Comparison of ENCODE assay signal across 14 cellular contexts in the genomic region with DNA sequence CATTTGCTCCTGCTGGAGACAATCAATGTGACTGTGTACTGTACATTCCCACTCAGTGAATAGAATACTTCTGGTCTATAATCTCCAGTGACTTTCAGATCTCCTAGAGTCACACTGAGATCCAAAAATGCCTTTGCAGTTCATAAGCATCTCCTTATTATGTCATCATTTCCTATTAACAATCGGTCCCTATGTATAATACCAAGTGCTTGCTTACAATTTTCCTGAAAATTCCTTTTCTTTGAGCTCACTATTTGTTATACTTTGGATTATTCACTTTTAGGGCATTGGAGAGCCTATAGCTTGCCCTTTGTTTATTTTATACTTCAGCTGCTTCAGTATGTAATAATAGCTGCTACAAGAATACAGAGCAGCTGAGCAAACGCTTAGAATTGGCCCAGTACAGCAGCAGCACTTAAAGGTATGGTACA.
A peak's percentile ranks its signal among the peaks of the same experiment; 100 is the strongest.
DNase-seq lines count a peak whose midpoint lies in the region; ATAC-seq and TF ChIP-seq lines count a peak whose summit lies in the region.
"Had no signal": no experiment of that assay in that cellular context is flagged by ENCODE, and none has a peak within 500 bp of the region (broad histone marks: within the 10 kb centered on the region; RNA-seq: fewer than 3 reads in every experiment).

No MANE protein-coding gene starts in this region.

- H3K9ac ChIP-seq in SK-N-SH = peak overlapping the region; percentile 53; the same call in 1 of the 2 replicates

- H3K4me1 ChIP-seq in SK-N-SH (ENCODE audit: control insufficient read depth in 1 of 2, insufficient read depth in 2 of 2, low read depth in 1 of 2, low read length in 1 of 2) = peaks cover 0 to 11% of the 10 kb centered on the region in 2 experiments; a peak in 3 of 4 replicates

- no peaks in the 10 kb centered on the region for H3K9me3 Mint-ChIP-seq in stimulated activated effector memory CD8-positive, alpha-beta T cell treated with anti-CD3 and anti-CD28 coated beads, Interleukin-12 subunit alpha, Interleukin-12 subunit beta, amount 100 ng/mL, for 72 hours
- H3K9me3 Mint-ChIP-seq: activated CD4-positive, alpha-beta T cell treated with anti-CD3 and anti-CD28 coated beads, Interleukin-2, amount 10 ng/mL, durations not matched to agents 7 days and 5 days had no signal

- POLR2A ChIA-PET in SK-N-SH (lab: Yijun Ruan, JAX) = no interaction called here

- no peaks in the 10 kb centered on the region for H3K9me2 ChIP-seq in SK-N-SH

- TF ChIP-seq RAD21 in SK-N-SH (IDR thresholded peaks at IDR 0.05; ENCODE audit: low read length) = no peak

- CTCF ChIA-PET in SK-N-SH (lab: Yijun Ruan, JAX) = interaction anchor here (0.9 to 2.8 kb wide), 4 partner anchors 9 to 126 kb away, joined by 3 to 7 read pairs (median 4); no protein-coding TSS in a partner anchor

- no peak; a peak in 1 of 4 replicates for TF ChIP-seq EP300 in SK-N-SH (IDR thresholded peaks at IDR 0.05; ENCODE audit: borderline replicate concordance in 1 of 2, low read depth in 1 of 2, low read length in 1 of 2)

- no peak overlapping the region for H3K4me2 ChIP-seq in SK-N-SH

- no peaks in the 10 kb centered on the region for H3K4me1 Mint-ChIP-seq in stimulated activated effector memory CD8-positive, alpha-beta T cell treated with anti-CD3 and anti-CD28 coated beads, Interleukin-12 subunit alpha, Interleukin-12 subunit beta, amount 100 ng/mL, for 72 hours
- H3K4me1 Mint-ChIP-seq: activated CD4-positive, alpha-beta T cell treated with anti-CD3 and anti-CD28 coated beads, Interleukin-2, amount 10 ng/mL, durations not matched to agents 7 days and 5 days; CD4-positive, CD25-positive, alpha-beta regulatory T cell had no signal

- H3K36me3 Mint-ChIP-seq in stimulated activated effector memory CD8-positive, alpha-beta T cell treated with anti-CD3 and anti-CD28 coated beads, Interleukin-12 subunit alpha, Interleukin-12 subunit beta, amount 100 ng/mL, for 72 hours = no peaks in the 10 kb centered on the region
- H3K36me3 Mint-ChIP-seq: CD4-positive, CD25-positive, alpha-beta regulatory T cell had no signal

- H3K27ac ChIP-seq in SK-N-SH (ENCODE audit: low read depth in 2 of 2, low read length in 1 of 2) = peak overlapping the region; percentile 34 to 71
- H3K27ac ChIP-seq: HL-60 had no signal

- no peak for ATAC-seq in stimulated activated effector memory CD8-positive, alpha-beta T cell treated with anti-CD3 and anti-CD28 coated beads, Interleukin-12 subunit alpha, Interleukin-12 subunit beta, amount 100 ng/mL, for 72 hours
- ATAC-seq in GM19452 (IDR thresholded peaks at IDR 0.05; ENCODE audit: unreplicated experiment) = no peak
- no peak for ATAC-seq in GM19463 (IDR thresholded peaks at IDR 0.05; ENCODE audit: unreplicated experiment)
- ATAC-seq in HG02870 (IDR thresholded peaks at IDR 0.05; ENCODE audit: unreplicated experiment) = no peak
- ATAC-seq: esophagus mucosa had no signal

- H4K20me1 ChIP-seq in SK-N-SH (ENCODE audit: insufficient read depth) = no peaks in the 10 kb centered on the region

- no peak overlapping the region for H3K4me3 Mint-ChIP-seq in stimulated activated effector memory CD8-positive, alpha-beta T cell treated with anti-CD3 and anti-CD28 coated beads, Interleukin-12 subunit alpha, Interleukin-12 subunit beta, amount 100 ng/mL, for 72 hours
- H3K4me3 Mint-ChIP-seq: activated CD4-positive, alpha-beta T cell treated with anti-CD3 and anti-CD28 coated beads, Interleukin-2, amount 10 ng/mL, durations not matched to agents 7 days and 5 days; CD4-positive, CD25-positive, alpha-beta regulatory T cell had no signal

- no peak overlapping the region for H3K4me3 ChIP-seq in SK-N-SH (ENCODE audit: low read depth in 2 of 2, low read length in 1 of 2)

- no peak overlapping the region for H2AFZ ChIP-seq in SK-N-SH (ENCODE audit: low read depth)

- peaks cover 0 to 5% of the 10 kb centered on the region in 2 experiments for H3K36me3 ChIP-seq in SK-N-SH (replicated peaks in 1 of 2; ENCODE audit: control insufficient read depth in 1 of 2, insufficient read depth in 2 of 2, low read length in 1 of 2)

- WGBS in SK-N-SH (ENCODE audit: low lambda C conversion rate) = 9% methylated on average over 2 of the region's 2 CpGs

- DNase-seq in DMS153 treated with DMSO at 0.1 percent for 48 hours (lab: John Stamatoyannopoulos, UW; ENCODE audit: unreplicated experiment) (peak; percentile 58), NCI-H1436 (lab: John Stamatoyannopoulos, UW) (peak; percentile 49), SK-N-SH (no peak), iris pigment epithelial cell (ENCODE audit: low read depth) (peak; percentile 64)
- no peak for DNase-seq in stimulated activated effector memory CD8-positive, alpha-beta T cell treated with anti-CD3 and anti-CD28 coated beads, Interleukin-12 subunit alpha, Interleukin-12 subunit beta, amount 100 ng/mL, for 72 hours (ENCODE audit: low spot score in 2 of 2)
- DNase-seq: activated CD4-positive, alpha-beta T cell treated with anti-CD3 and anti-CD28 coated beads, Interleukin-2, amount 10 ng/mL, durations not matched to agents 7 days and 5 days; CD4-positive, CD25-positive, alpha-beta regulatory T cell; NK-92 treated with Interleukin-12 subunit alpha and Interleukin-12 subunit beta, amount 100 ng/mL, for 24 hours; retina had no signal

- H3K27me3 ChIP-seq in SK-N-SH (ENCODE audit: insufficient read depth) = no peaks in the 10 kb centered on the region

- H3F3A ChIP-seq in SK-N-SH (replicated peaks; ENCODE audit: insufficient read depth) = peaks cover 14% of the 10 kb centered on the region

- no peak overlapping the region for H3K27ac Mint-ChIP-seq in stimulated activated effector memory CD8-positive, alpha-beta T cell treated with anti-CD3 and anti-CD28 coated beads, Interleukin-12 subunit alpha, Interleukin-12 subunit beta, amount 100 ng/mL, for 72 hours
- H3K27ac Mint-ChIP-seq: activated CD4-positive, alpha-beta T cell treated with anti-CD3 and anti-CD28 coated beads, Interleukin-2, amount 10 ng/mL, durations not matched to agents 7 days and 5 days; CD4-positive, CD25-positive, alpha-beta regulatory T cell had no signal

- no peaks in the 10 kb centered on the region for H3K9me3 ChIP-seq in SK-N-SH

- no peaks in the 10 kb centered on the region for H3K79me2 ChIP-seq in SK-N-SH (ENCODE audit: insufficient read depth)

- TF ChIP-seq CTCF in SK-N-SH (IDR thresholded peaks at IDR 0.05) = no peak

TF ChIP-seq in SK-N-SH, 30 proteins besides CTCF, POLR2A, EP300 and RAD21:
- TF ChIP-seq RFX5 (IDR thresholded peaks at IDR 0.05; ENCODE audit: low read length) (no peak), MXI1 (IDR thresholded peaks at IDR 0.05; ENCODE audit: low read depth, low read length) (no peak), YY1 (IDR thresholded peaks at IDR 0.05; ENCODE audit: low read depth) (no peak), SMC3 (IDR thresholded peaks at IDR 0.05; ENCODE audit: low read depth, low read length) (no peak), GATA2 (CRISPR knock-in tag; IDR thresholded peaks at IDR 0.05) (no peak), FOXJ3 (CRISPR knock-in tag; IDR thresholded peaks at IDR 0.05) (no peak), RCOR1 (IDR thresholded peaks at IDR 0.05; ENCODE audit: low read length) (no peak), FOSL2 (IDR thresholded peaks at IDR 0.05; ENCODE audit: borderline replicate concordance, low read depth) (peak; percentile 37; the same call in 1 of the 2 replicates), TCF12 (IDR thresholded peaks at IDR 0.05) (peak; percentile 28; the same call in 1 of the 2 replicates)
- TF ChIP-seq, protein P1, sequence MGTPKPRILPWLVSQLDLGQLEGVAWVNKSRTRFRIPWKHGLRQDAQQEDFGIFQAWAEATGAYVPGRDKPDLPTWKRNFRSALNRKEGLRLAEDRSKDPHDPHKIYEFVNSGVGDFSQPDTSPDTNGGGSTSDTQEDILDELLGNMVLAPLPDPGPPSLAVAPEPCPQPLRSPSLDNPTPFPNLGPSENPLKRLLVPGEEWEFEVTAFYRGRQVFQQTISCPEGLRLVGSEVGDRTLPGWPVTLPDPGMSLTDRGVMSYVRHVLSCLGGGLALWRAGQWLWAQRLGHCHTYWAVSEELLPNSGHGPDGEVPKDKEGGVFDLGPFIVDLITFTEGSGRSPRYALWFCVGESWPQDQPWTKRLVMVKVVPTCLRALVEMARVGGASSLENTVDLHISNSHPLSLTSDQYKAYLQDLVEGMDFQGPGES (IDR thresholded peaks at IDR 0.05; ENCODE audit: low read depth, low read length) = no peak
- TF ChIP-seq, protein P2, sequence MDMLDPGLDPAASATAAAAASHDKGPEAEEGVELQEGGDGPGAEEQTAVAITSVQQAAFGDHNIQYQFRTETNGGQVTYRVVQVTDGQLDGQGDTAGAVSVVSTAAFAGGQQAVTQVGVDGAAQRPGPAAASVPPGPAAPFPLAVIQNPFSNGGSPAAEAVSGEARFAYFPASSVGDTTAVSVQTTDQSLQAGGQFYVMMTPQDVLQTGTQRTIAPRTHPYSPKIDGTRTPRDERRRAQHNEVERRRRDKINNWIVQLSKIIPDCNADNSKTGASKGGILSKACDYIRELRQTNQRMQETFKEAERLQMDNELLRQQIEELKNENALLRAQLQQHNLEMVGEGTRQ (IDR thresholded peaks at IDR 0.05; ENCODE audit: borderline replicate concordance, low read depth, low read length) = no peak
TF ChIP-seq in SK-N-SH: peak in this region for 2.

Comparison
In these comparisons a context has a peak if more than half of its experiments do, and no peak if none do; other contexts are left out.
1. DNase-seq: peak in DMS153 treated with DMSO at 0.1 percent for 48 hours (single experiment), NCI-H1436 (single experiment) and iris pigment epithelial cell (single experiment); none in SK-N-SH (single experiment) and stimulated activated effector memory CD8-positive, alpha-beta T cell treated with anti-CD3 and anti-CD28 coated beads, Interleukin-12 subunit alpha, Interleukin-12 subunit beta, amount 100 ng/mL, for 72 hours (0 of 2).